ENCODE assay signal across 1 cellular context in the genomic region with DNA sequence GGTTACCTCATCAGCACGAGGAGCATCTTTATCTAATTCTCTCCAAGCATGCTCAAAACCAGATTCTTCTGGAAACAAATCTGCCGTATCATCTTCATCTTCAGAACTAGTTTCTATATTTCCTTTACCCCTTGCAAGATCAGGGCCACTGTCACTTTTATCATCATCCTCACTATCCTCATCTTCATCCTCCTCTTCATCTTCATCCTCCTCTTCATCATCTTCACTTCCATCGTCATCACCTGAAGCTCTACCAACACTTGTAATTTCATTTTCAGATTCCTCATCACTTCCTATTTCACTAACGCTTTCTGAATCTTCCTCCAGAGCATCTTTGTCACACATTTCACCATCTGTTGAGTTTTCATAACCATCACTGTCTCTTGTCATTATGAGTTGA.
TF ChIP-seq lines count a peak whose summit lies in the region.

No MANE protein-coding gene starts in this region.

TF ChIP-seq in HEK293, 187 proteins besides CTCF, POLR2A, EP300 and RAD21 (continued from another document):
- TF ChIP-seq, protein P1, sequence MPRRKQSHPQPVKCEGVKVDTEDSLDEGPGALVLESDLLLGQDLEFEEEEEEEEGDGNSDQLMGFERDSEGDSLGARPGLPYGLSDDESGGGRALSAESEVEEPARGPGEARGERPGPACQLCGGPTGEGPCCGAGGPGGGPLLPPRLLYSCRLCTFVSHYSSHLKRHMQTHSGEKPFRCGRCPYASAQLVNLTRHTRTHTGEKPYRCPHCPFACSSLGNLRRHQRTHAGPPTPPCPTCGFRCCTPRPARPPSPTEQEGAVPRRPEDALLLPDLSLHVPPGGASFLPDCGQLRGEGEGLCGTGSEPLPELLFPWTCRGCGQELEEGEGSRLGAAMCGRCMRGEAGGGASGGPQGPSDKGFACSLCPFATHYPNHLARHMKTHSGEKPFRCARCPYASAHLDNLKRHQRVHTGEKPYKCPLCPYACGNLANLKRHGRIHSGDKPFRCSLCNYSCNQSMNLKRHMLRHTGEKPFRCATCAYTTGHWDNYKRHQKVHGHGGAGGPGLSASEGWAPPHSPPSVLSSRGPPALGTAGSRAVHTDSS (tag by site-specific recombination; IDR thresholded peaks at IDR 0.05) = peak; percentile 98
